8 cellular contexts compared by ENCODE assay signal in the genomic region with DNA sequence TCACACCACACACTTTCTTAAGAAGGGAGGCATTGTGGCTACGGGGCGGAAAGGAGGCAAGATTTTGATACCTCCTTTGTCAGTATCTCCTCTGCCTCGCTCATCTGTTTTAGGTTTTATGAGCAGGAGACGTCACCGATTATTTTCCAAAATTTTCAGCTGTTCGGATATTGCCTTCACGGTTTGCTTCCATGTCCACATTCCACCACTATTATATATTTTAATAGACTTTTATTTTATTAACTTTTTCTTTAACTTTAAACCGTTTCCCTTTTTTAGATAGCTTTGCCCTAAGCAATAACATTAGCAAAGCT. TPM values are rescaled to one million over a fixed set of nuclear protein-coding genes. Genes with fewer than 3 reads are reported as not detected.
DNase-seq lines count a peak whose midpoint lies in the region; ATAC-seq and TF ChIP-seq lines count a peak whose summit lies in the region.

No MANE protein-coding gene starts in this region.

- no peak for TF ChIP-seq CTCF in esophagus squamous epithelium (IDR thresholded peaks at IDR 0.05)
- TF ChIP-seq CTCF in prostate gland (IDR thresholded peaks at IDR 0.05): no peak

- WGBS in esophagus squamous epithelium, 2 donors: 35 to 37% methylated on average over 8 of the region's 8 CpGs
- WGBS in prostate gland: 25% methylated on average over 8 of the region's 8 CpGs

- H3K9ac ChIP-seq in SK-N-MC (ENCODE audit: insufficient read length): peak overlapping the region; percentile 93

- H3K4me1 ChIP-seq in esophagus squamous epithelium: peaks cover 7 to 32% (median 12%) of the 10 kb centered on the region in 3 donors
- peaks cover 3% of the 10 kb centered on the region for H3K4me1 ChIP-seq in prostate gland (replicated peaks)

- H3K27me3 ChIP-seq in esophagus squamous epithelium (peaks cover 0 to 3% (median 0%) of the 10 kb centered on the region in 4 donors), prostate gland (replicated peaks; ENCODE audit: insufficient read depth) (no peaks in the 10 kb centered on the region)

- H3K4me3 ChIP-seq in SK-N-MC: peak overlapping the region; percentile 83
- peak overlapping the region; percentile 32 to 69 (median 52) for H3K4me3 ChIP-seq in esophagus squamous epithelium
- peak overlapping the region; percentile 26 to 36 for H3K4me3 ChIP-seq in prostate gland

- no peak for ATAC-seq in HG03159 (IDR thresholded peaks at IDR 0.05; ENCODE audit: unreplicated experiment)
- no peak for ATAC-seq in HG02610 (IDR thresholded peaks at IDR 0.05; ENCODE audit: unreplicated experiment)

- H3K27ac ChIP-seq in SK-N-MC (peak overlapping the region; percentile 99), esophagus squamous epithelium (peak overlapping the region; percentile 65 to 87 (median 84)), prostate gland (peak overlapping the region; percentile 66 to 73)

- H3K9me3 ChIP-seq in SK-N-MC (ENCODE audit: low read depth, low read length) (no peaks in the 10 kb centered on the region), esophagus squamous epithelium (no peaks in the 10 kb centered on the region), prostate gland (no peaks in the 10 kb centered on the region)

- H3K36me3 ChIP-seq in SK-N-MC (ENCODE audit: insufficient read depth, low read length) (no peaks in the 10 kb centered on the region), esophagus squamous epithelium (no peaks in the 10 kb centered on the region), prostate gland (no peaks in the 10 kb centered on the region)

- peak; percentile 17 for DNase-seq in GF-D8 (lab: John Stamatoyannopoulos, UW)
- peak; percentile 24 for DNase-seq in SK-N-MC (ENCODE audit: low read depth, low spot score)
- DNase-seq in esophagus squamous epithelium (lab: John Stamatoyannopoulos, UW): no peak
- no peak for DNase-seq in prostate gland (ENCODE audit: low spot score)
- DNase-seq in NCI-H2107 (lab: John Stamatoyannopoulos, UW): no peak
- no peak for DNase-seq in HPDE6-E6E7 (ENCODE audit: extremely low spot score)

- no peak for TF ChIP-seq POLR2A in esophagus squamous epithelium (IDR thresholded peaks at IDR 0.05)
- no peak for TF ChIP-seq POLR2A in prostate gland (IDR thresholded peaks at IDR 0.05)

- intact Hi-C loops in esophagus squamous epithelium (cut with DNase I): no loop called here
- intact Hi-C loops in prostate gland (cut with DNase I): loop anchor here (2.0 to 5.0 kb wide), 2 partner anchors 34 to 129 kb away; a partner anchor contains a TSS

RNA-seq across cellular contexts. Expression of a gene that starts 33.7 kb away (rescaled TPM):
- total RNA-seq in esophagus squamous epithelium (1 to 10 TPM in 1 of 4 donors, under 1 TPM in 3; 0.13 to 2.1 (median 0.63) TPM), prostate gland (10 to 100 TPM; 41.0 to 47.0 TPM)

Comparison
In these comparisons a context has a peak if more than half of its experiments do, and no peak if none do; other contexts are left out.
1. DNase-seq: peak in GF-D8 (single experiment) and SK-N-MC (single experiment); none in esophagus squamous epithelium (single experiment), prostate gland (single experiment), NCI-H2107 (single experiment) and HPDE6-E6E7 (single experiment).
2. H3K4me3 ChIP-seq: peak in every context shown above with its lines; median percentile 83 in SK-N-MC; 52 in esophagus squamous epithelium; 31 in prostate gland.
3. RNA of a gene that starts 33.7 kb away (total RNA-seq): 41.0 to 47.0 TPM in prostate gland; 0.13 to 2.1 TPM in esophagus squamous epithelium; every median in the first group is over 10 times any median in the second.
4. Peak in every context shown above with its lines, with median percentiles within 50 percentile points of each other: H3K27ac ChIP-seq.